ENCODE assay signal across 8 cellular contexts in the genomic region with DNA sequence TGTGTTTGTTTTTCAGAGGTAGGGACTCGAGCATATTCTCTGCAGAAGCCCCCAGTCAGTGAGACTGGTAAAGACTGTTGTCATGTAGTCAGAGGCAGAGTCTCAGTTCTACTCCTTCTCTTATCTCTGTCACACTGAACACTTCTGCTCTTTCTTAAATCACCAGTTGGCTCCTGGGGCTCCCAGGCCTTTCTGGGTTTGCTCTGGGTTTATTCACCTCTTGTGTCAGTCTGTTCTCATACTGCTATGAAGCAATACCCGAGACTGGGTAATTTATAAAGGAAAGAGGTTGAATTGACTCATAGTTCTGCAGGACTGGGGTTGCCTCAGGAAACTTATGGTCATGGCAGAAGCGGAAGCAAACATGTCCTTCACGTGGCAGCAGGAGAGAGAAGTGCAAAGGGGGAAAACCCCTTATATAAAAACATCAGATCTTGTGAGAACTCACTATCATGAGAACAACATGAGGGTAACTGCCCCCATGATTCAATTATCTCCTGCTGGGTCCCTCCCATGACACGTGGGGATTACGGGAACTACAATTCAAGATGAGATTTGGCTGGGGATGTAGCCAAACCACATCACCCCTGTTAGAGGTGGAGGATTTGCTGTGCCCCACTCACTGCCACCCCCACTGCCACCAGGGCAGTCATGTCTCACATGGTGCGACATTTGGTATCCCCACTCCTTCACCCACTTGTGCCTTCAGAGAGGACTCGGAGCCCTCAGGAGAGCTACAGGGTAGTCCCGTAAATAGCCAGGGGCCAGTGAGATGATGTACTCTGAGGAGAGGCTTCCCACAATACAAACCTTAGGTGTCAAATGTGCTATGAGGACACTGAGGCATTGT. TPM values are rescaled to one million over a fixed set of nuclear protein-coding genes. Genes with fewer than 3 reads are reported as not detected.
DNase-seq lines count a peak whose midpoint lies in the region; ATAC-seq and TF ChIP-seq lines count a peak whose summit lies in the region.

No MANE protein-coding gene starts in this region.

- H3K27me3 Mint-ChIP-seq in type B pancreatic cell: peaks cover 6% of the 10 kb centered on the region

- H3K27ac Mint-ChIP-seq in type B pancreatic cell: no peak overlapping the region

- no peaks in the 10 kb centered on the region for H3K36me3 ChIP-seq in effector memory CD4-positive, alpha-beta T cell (ENCODE audit: control insufficient read depth, insufficient read depth, low read length)

- TF ChIP-seq CTCF in type B pancreatic cell (conservative IDR thresholded peaks at IDR 0.05): no peak

- ATAC-seq in GM19351 (IDR thresholded peaks at IDR 0.05; ENCODE audit: unreplicated experiment) (peak; percentile 77), HG03280 (IDR thresholded peaks at IDR 0.05; ENCODE audit: unreplicated experiment) (peak; percentile 74)

- peaks cover 14% of the 10 kb centered on the region for H3K4me1 Mint-ChIP-seq in type B pancreatic cell (ENCODE audit: unreplicated experiment)

- no peaks in the 10 kb centered on the region for H3K9me3 Mint-ChIP-seq in type B pancreatic cell

- peak overlapping the region; percentile 70 for H3K27ac ChIP-seq in effector memory CD4-positive, alpha-beta T cell (ENCODE audit: insufficient read depth, low read length, poor library complexity, severe bottlenecking)

- H3K36me3 Mint-ChIP-seq in type B pancreatic cell: no peaks in the 10 kb centered on the region

- no peak overlapping the region for H3K4me3 Mint-ChIP-seq in type B pancreatic cell

- DNase-seq in activated CD4-positive, CD25-positive, alpha-beta regulatory T cell treated with anti-CD3 and anti-CD28 coated beads, Interleukin-2, amount 50 U/mL, for 72 hours: peak; percentile 56
- peak; percentile 61 to 70 (median 68) for DNase-seq in effector memory CD4-positive, alpha-beta T cell
- peak; percentile 31 to 35 for DNase-seq in stimulated activated CD4-positive, alpha-beta T cell treated with anti-CD3 and anti-CD28 coated beads, Interleukin-15, amount 100 ng/mL, for 1 hour (ENCODE audit: low read depth in 1 of 2, low spot score in 1 of 2)
- no peak for DNase-seq in type B pancreatic cell (ENCODE audit: extremely low spot score, unreplicated experiment)
- no peak for DNase-seq in SHP77 (lab: John Stamatoyannopoulos, UW)
- DNase-seq in middle frontal gyrus (ENCODE audit: extremely low spot score, low spot score): no peak

- no peaks in the 10 kb centered on the region for H3K27me3 ChIP-seq in effector memory CD4-positive, alpha-beta T cell (replicated peaks; ENCODE audit: control insufficient read depth, insufficient read depth, low read length, poor library complexity, severe bottlenecking)

- H3K4me1 ChIP-seq in effector memory CD4-positive, alpha-beta T cell (ENCODE audit: control insufficient read depth, insufficient read depth, low read length, poor library complexity, severe bottlenecking): peaks cover 38% of the 10 kb centered on the region

- H3K4me3 ChIP-seq in effector memory CD4-positive, alpha-beta T cell (ENCODE audit: insufficient read depth, low read depth, low read length, poor library complexity, severe bottlenecking): no peak overlapping the region

- H3K9me3 ChIP-seq in effector memory CD4-positive, alpha-beta T cell (ENCODE audit: control insufficient read depth, low read length): no peaks in the 10 kb centered on the region

RNA-seq across cellular contexts. Expression of a gene that starts 35.9 kb away (rescaled TPM):
- 43.7 and 65.4 TPM in 2 replicates for total RNA-seq in type B pancreatic cell (ENCODE audit: low replicate concordance)

Comparison
In these comparisons a context has a peak if more than half of its experiments do, and no peak if none do; other contexts are left out.
1. DNase-seq: peak in activated CD4-positive, CD25-positive, alpha-beta regulatory T cell treated with anti-CD3 and anti-CD28 coated beads, Interleukin-2, amount 50 U/mL, for 72 hours (single experiment), effector memory CD4-positive, alpha-beta T cell (3 of 3) and stimulated activated CD4-positive, alpha-beta T cell treated with anti-CD3 and anti-CD28 coated beads, Interleukin-15, amount 100 ng/mL, for 1 hour (2 of 2); none in type B pancreatic cell (single experiment), SHP77 (0 of 2) and middle frontal gyrus (single experiment).